1 cellular context compared by ENCODE assay signal in the genomic region with DNA sequence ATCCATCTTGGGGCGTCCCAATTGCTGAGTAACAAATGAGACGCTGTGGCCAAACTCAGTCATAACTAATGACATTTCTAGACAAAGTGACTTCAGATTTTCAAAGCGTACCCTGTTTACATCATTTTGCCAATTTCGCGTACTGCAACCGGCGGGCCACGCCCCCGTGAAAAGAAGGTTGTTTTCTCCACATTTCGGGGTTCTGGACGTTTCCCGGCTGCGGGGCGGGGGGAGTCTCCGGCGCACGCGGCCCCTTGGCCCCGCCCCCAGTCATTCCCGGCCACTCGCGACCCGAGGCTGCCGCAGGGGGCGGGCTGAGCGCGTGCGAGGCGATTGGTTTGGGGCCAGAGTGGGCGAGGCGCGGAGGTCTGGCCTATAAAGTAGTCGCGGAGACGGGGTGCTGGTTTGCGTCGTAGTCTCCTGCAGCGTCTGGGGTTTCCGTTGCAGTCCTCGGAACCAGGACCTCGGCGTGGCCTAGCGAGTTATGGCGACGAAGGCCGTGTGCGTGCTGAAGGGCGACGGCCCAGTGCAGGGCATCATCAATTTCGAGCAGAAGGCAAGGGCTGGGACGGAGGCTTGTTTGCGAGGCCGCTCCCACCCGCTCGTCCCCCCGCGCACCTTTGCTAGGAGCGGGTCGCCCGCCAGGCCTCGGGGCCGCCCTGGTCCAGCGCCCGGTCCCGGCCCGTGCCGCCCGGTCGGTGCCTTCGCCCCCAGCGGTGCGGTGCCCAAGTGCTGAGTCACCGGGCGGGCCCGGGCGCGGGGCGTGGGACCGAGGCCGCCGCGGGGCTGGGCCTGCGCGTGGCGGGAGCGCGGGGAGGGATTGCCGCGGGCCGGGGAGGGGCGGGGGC.
TF ChIP-seq lines count a peak whose summit lies in the region.

A gene (plus strand): TSS at position 408 of the 848 bp plus-strand sequence. CDS start 77 bp downstream, at position 485.

TF ChIP-seq in HEK293, 187 proteins besides CTCF, POLR2A, EP300 and RAD21 (continued from another document and continues in another):
- TF ChIP-seq ZNF560 (tag by site-specific recombination; IDR thresholded peaks at IDR 0.05; ENCODE audit: borderline replicate concordance) (no peak), ZBTB8A (tag by site-specific recombination; IDR thresholded peaks at IDR 0.05) (peak; percentile 95), ZNF623 (tag by site-specific recombination; IDR thresholded peaks at IDR 0.05) (no peak), ZNF549 (tag by site-specific recombination; IDR thresholded peaks at IDR 0.05) (no peak), KLF8 (tag by site-specific recombination; IDR thresholded peaks at IDR 0.05) (peak; percentile 94), KLF7 (tag by site-specific recombination; IDR thresholded peaks at IDR 0.05; ENCODE audit: borderline replicate concordance) (0 out of 2 replicates have a peak, but pooled peaks have one; percentile 14), GFI1B (tag by site-specific recombination; IDR thresholded peaks at IDR 0.05) (no peak), PRDM1 (tag by site-specific recombination; IDR thresholded peaks at IDR 0.05) (no peak; the same call in 1 of the 2 replicates), ZNF670 (tag by site-specific recombination; IDR thresholded peaks at IDR 0.05; ENCODE audit: low read depth) (no peak), ZNF548 (tag by site-specific recombination; IDR thresholded peaks at IDR 0.05) (no peak), ZNF843 (tag by site-specific recombination; IDR thresholded peaks at IDR 0.05) (no peak), ZNF211 (tag by site-specific recombination; IDR thresholded peaks at IDR 0.05; ENCODE audit: low read depth) (no peak), SP3 (tag by site-specific recombination; IDR thresholded peaks at IDR 0.05) (peak; percentile 90), ZNF777 (tag by site-specific recombination; IDR thresholded peaks at IDR 0.05; ENCODE audit: borderline replicate concordance) (no peak), ZNF707 (tag by site-specific recombination; IDR thresholded peaks at IDR 0.05) (no peak), ZNF174 (tag by site-specific recombination; IDR thresholded peaks at IDR 0.05) (no peak), ZBTB7A (tag by site-specific recombination; IDR thresholded peaks at IDR 0.05; ENCODE audit: low read depth) (no peak), OSR2 (tag by site-specific recombination; IDR thresholded peaks at IDR 0.05) (no peak), ZNF629 (tag by site-specific recombination; IDR thresholded peaks at IDR 0.05) (peak; percentile 86), ZNF274 (IDR thresholded peaks at IDR 0.05; ENCODE audit: low read length) (no peak), ZNF274 (tag by site-specific recombination; IDR thresholded peaks at IDR 0.05; ENCODE audit: borderline replicate concordance) (no peak), ZNF138 (tag by site-specific recombination; IDR thresholded peaks at IDR 0.05; ENCODE audit: borderline replicate concordance) (no peak), ZNF404 (tag by site-specific recombination; IDR thresholded peaks at IDR 0.05) (no peak), ZBTB20 (tag by site-specific recombination; IDR thresholded peaks at IDR 0.05) (peak; percentile 97), YY1 (tag by site-specific recombination; IDR thresholded peaks at IDR 0.05) (peak; percentile 78), BCL11B (tag by site-specific recombination; IDR thresholded peaks at IDR 0.05; ENCODE audit: low read depth) (no peak), HOXC10 (CRISPR knock-in tag; IDR thresholded peaks at IDR 0.05) (no peak), HOXD13 (CRISPR knock-in tag; IDR thresholded peaks at IDR 0.05; ENCODE audit: borderline replicate concordance) (peak; percentile 68; the same call in 1 of the 2 replicates), ZNF10 (tag by site-specific recombination; IDR thresholded peaks at IDR 0.05) (no peak; the same call in none of the 2 replicates), ZNF155 (tag by site-specific recombination; IDR thresholded peaks at IDR 0.05) (no peak), ZNF214 (tag by site-specific recombination; IDR thresholded peaks at IDR 0.05; ENCODE audit: borderline replicate concordance) (no peak), ZNF624 (tag by site-specific recombination; IDR thresholded peaks at IDR 0.05) (no peak), MZF1 (tag by site-specific recombination; IDR thresholded peaks at IDR 0.05; ENCODE audit: borderline replicate concordance) (no peak), ZBTB48 (tag by site-specific recombination; IDR thresholded peaks at IDR 0.05) (0 out of 2 replicates have a peak, but pooled peaks have one; percentile 43), ZNF132 (tag by site-specific recombination; IDR thresholded peaks at IDR 0.05; ENCODE audit: borderline replicate concordance) (no peak), ZNF112 (tag by site-specific recombination; IDR thresholded peaks at IDR 0.05) (no peak), ZNF529 (tag by site-specific recombination; IDR thresholded peaks at IDR 0.05; ENCODE audit: insufficient replicate concordance) (no peak), ZNF366 (tag by site-specific recombination; conservative IDR thresholded peaks at IDR 0.05) (no peak)
- TF ChIP-seq, protein P1, sequence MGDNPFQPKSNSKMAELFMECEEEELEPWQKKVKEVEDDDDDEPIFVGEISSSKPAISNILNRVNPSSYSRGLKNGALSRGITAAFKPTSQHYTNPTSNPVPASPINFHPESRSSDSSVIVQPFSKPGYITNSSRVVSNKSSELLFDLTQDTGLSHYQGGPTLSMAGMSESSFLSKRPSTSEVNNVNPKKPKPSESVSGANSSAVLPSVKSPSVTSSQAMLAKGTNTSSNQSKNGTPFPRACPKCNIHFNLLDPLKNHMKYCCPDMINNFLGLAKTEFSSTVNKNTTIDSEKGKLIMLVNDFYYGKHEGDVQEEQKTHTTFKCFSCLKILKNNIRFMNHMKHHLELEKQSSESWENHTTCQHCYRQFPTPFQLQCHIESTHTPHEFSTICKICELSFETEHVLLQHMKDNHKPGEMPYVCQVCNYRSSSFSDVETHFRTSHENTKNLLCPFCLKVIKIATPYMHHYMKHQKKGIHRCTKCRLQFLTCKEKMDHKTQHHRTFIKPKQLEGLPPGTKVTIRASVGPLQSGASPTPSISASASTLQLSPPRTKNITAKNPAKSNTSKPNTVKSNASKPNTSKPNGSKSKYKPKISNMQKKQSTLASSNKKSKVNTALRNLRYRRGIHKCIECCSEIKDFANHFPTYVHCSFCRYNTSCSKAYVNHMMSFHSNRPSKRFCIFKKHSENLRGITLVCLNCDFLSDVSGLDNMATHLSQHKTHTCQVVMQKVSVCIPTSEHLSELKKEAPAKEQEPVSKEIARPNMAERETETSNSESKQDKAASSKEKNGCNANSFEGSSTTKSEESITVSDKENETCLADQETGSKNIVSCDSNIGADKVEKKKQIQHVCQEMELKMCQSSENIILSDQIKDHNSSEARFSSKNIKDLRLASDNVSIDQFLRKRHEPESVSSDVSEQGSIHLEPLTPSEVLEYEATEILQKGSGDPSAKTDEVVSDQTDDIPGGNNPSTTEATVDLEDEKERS (tag by site-specific recombination; IDR thresholded peaks at IDR 0.05) = no peak
- TF ChIP-seq, protein P2, sequence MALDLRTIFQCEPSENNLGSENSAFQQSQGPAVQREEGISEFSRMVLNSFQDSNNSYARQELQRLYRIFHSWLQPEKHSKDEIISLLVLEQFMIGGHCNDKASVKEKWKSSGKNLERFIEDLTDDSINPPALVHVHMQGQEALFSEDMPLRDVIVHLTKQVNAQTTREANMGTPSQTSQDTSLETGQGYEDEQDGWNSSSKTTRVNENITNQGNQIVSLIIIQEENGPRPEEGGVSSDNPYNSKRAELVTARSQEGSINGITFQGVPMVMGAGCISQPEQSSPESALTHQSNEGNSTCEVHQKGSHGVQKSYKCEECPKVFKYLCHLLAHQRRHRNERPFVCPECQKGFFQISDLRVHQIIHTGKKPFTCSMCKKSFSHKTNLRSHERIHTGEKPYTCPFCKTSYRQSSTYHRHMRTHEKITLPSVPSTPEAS (tag by site-specific recombination; IDR thresholded peaks at IDR 0.05) = peak; percentile 39; the same call in 1 of the 2 replicates
- TF ChIP-seq, protein P3, sequence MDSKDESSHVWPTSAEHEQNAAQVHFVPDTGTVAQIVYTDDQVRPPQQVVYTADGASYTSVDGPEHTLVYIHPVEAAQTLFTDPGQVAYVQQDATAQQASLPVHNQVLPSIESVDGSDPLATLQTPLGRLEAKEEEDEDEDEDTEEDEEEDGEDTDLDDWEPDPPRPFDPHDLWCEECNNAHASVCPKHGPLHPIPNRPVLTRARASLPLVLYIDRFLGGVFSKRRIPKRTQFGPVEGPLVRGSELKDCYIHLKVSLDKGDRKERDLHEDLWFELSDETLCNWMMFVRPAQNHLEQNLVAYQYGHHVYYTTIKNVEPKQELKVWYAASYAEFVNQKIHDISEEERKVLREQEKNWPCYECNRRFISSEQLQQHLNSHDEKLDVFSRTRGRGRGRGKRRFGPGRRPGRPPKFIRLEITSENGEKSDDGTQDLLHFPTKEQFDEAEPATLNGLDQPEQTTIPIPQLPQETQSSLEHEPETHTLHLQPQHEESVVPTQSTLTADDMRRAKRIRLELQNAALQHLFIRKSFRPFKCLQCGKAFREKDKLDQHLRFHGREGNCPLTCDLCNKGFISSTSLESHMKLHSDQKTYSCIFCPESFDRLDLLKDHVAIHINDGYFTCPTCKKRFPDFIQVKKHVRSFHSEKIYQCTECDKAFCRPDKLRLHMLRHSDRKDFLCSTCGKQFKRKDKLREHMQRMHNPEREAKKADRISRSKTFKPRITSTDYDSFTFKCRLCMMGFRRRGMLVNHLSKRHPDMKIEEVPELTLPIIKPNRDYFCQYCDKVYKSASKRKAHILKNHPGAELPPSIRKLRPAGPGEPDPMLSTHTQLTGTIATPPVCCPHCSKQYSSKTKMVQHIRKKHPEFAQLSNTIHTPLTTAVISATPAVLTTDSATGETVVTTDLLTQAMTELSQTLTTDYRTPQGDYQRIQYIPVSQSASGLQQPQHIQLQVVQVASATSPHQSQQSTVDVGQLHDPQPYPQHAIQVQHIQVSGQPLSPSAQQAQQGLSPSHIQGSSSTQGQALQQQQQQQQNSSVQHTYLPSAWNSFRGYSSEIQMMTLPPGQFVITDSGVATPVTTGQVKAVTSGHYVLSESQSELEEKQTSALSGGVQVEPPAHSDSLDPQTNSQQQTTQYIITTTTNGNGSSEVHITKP (tag by site-specific recombination; IDR thresholded peaks at IDR 0.05) = peak; percentile 97
- TF ChIP-seq, protein P4, sequence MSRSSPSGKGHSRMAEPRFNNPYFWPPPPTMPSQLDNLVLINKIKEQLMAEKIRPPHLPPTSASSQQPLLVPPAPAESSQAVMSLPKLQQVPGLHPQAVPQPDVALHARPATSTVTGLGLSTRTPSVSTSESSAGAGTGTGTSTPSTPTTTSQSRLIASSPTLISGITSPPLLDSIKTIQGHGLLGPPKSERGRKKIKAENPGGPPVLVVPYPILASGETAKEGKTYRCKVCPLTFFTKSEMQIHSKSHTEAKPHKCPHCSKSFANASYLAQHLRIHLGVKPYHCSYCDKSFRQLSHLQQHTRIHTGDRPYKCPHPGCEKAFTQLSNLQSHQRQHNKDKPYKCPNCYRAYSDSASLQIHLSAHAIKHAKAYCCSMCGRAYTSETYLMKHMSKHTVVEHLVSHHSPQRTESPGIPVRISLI (tag by site-specific recombination; IDR thresholded peaks at IDR 0.05) = no peak
- TF ChIP-seq, protein P5, sequence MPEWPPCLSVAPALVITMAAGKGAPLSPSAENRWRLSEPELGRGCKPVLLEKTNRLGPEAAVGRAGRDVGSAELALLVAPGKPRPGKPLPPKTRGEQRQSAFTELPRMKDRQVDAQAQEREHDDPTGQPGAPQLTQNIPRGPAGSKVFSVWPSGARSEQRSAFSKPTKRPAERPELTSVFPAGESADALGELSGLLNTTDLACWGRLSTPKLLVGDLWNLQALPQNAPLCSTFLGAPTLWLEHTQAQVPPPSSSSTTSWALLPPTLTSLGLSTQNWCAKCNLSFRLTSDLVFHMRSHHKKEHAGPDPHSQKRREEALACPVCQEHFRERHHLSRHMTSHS (tag by site-specific recombination; IDR thresholded peaks at IDR 0.05) = no peak
- TF ChIP-seq, protein P6, sequence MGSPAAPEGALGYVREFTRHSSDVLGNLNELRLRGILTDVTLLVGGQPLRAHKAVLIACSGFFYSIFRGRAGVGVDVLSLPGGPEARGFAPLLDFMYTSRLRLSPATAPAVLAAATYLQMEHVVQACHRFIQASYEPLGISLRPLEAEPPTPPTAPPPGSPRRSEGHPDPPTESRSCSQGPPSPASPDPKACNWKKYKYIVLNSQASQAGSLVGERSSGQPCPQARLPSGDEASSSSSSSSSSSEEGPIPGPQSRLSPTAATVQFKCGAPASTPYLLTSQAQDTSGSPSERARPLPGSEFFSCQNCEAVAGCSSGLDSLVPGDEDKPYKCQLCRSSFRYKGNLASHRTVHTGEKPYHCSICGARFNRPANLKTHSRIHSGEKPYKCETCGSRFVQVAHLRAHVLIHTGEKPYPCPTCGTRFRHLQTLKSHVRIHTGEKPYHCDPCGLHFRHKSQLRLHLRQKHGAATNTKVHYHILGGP (tag by site-specific recombination; IDR thresholded peaks at IDR 0.05) = no peak
- TF ChIP-seq, protein P7, sequence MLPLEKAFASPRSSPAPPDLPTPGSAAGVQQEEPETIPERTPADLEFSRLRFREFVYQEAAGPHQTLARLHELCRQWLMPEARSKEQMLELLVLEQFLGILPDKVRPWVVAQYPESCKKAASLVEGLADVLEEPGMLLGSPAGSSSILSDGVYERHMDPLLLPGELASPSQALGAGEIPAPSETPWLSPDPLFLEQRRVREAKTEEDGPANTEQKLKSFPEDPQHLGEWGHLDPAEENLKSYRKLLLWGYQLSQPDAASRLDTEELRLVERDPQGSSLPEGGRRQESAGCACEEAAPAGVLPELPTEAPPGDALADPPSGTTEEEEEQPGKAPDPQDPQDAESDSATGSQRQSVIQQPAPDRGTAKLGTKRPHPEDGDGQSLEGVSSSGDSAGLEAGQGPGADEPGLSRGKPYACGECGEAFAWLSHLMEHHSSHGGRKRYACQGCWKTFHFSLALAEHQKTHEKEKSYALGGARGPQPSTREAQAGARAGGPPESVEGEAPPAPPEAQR (tag by site-specific recombination; IDR thresholded peaks at IDR 0.05) = no peak
- TF ChIP-seq, protein P8, sequence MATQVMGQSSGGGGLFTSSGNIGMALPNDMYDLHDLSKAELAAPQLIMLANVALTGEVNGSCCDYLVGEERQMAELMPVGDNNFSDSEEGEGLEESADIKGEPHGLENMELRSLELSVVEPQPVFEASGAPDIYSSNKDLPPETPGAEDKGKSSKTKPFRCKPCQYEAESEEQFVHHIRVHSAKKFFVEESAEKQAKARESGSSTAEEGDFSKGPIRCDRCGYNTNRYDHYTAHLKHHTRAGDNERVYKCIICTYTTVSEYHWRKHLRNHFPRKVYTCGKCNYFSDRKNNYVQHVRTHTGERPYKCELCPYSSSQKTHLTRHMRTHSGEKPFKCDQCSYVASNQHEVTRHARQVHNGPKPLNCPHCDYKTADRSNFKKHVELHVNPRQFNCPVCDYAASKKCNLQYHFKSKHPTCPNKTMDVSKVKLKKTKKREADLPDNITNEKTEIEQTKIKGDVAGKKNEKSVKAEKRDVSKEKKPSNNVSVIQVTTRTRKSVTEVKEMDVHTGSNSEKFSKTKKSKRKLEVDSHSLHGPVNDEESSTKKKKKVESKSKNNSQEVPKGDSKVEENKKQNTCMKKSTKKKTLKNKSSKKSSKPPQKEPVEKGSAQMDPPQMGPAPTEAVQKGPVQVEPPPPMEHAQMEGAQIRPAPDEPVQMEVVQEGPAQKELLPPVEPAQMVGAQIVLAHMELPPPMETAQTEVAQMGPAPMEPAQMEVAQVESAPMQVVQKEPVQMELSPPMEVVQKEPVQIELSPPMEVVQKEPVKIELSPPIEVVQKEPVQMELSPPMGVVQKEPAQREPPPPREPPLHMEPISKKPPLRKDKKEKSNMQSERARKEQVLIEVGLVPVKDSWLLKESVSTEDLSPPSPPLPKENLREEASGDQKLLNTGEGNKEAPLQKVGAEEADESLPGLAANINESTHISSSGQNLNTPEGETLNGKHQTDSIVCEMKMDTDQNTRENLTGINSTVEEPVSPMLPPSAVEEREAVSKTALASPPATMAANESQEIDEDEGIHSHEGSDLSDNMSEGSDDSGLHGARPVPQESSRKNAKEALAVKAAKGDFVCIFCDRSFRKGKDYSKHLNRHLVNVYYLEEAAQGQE (tag by site-specific recombination; IDR thresholded peaks at IDR 0.05) = peak; percentile 23; the same call in 1 of the 2 replicates
